ENCODE assay signal across 8 cellular contexts in genomic region chr3:159520638-159521037, GRCh38.
"Had no signal": no experiment of that assay in that cellular context is flagged by ENCODE, and none has a peak within 500 bp of the region (broad histone marks: within the 10 kb centered on the region; RNA-seq: fewer than 3 reads in every experiment).

No MANE protein-coding gene starts in this region.

- DNase-seq: GDM1, GF-D8 had no signal

- FAIRE-seq: G401.6, GM12878, GM12891, GM12892, GM18507, GM19239 had no signal

- ATAC-seq: GM12878 had no signal

- H3K4me3 ChIP-seq: GM12878 had no signal
